ENCODE assay signal across 1 cellular context in the genomic region with DNA sequence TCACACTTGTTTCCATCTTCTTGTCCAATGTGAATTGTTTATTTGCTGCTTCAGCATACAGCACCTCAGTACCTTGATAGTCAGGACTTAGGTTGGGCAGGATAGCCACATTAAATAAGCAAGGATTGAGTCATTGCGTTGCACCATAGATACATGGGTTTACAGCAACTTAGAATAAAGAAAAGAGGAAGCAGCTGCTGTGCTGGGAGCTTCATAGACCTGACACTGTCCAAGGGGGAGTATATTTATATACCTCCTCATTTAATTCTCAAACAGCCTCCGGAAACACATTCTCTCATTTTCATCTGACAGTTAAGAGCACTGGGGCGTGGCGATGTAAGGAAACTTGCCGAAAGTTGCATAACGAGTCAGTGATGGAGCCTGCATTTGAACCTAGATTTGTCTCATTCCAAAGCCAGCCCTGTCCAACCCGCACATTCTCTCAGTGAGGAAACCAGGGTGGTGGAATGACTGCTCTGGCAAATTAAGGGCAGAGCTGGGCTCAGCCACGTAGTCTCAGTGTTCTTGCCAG.
TF ChIP-seq lines count a peak whose summit lies in the region.

No MANE protein-coding gene starts in this region.

TF ChIP-seq in IMR-90, 13 proteins besides CTCF, POLR2A, EP300 and RAD21 (continued from another document):
- TF ChIP-seq, protein P1, sequence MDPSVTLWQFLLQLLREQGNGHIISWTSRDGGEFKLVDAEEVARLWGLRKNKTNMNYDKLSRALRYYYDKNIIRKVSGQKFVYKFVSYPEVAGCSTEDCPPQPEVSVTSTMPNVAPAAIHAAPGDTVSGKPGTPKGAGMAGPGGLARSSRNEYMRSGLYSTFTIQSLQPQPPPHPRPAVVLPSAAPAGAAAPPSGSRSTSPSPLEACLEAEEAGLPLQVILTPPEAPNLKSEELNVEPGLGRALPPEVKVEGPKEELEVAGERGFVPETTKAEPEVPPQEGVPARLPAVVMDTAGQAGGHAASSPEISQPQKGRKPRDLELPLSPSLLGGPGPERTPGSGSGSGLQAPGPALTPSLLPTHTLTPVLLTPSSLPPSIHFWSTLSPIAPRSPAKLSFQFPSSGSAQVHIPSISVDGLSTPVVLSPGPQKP (IDR thresholded peaks at IDR 0.05; ENCODE audit: borderline replicate concordance, low read depth, low read length), result no peak
- no peak for TF ChIP-seq BHLHE40 (IDR thresholded peaks at IDR 0.05; ENCODE audit: low read depth, low read length)
- no peak for TF ChIP-seq RFX5 (IDR thresholded peaks at IDR 0.05; ENCODE audit: low read depth, low read length)
